8 cellular contexts compared by ENCODE assay signal in genomic region chr13:98484289-98485219, GRCh38.
DNase-seq lines count a peak whose midpoint lies in the region; ATAC-seq and TF ChIP-seq lines count a peak whose summit lies in the region.

No MANE protein-coding gene starts in this region.

- H3K79me2 ChIP-seq in GM23338 (replicated peaks; ENCODE audit: insufficient read depth): peaks cover 99% of the 10 kb centered on the region
- peaks cover 98% of the 10 kb centered on the region for H3K79me2 ChIP-seq in Karpas-422 (ENCODE audit: low read length)

- ATAC-seq in GM23338 (peak; percentile 69), lower lobe of right lung (peak; percentile 93 to 95)

- H3K9me3 ChIP-seq in lower lobe of right lung (no peaks in the 10 kb centered on the region), Karpas-422 (ENCODE audit: low read length) (no peaks in the 10 kb centered on the region)

- H3K9me3 Mint-ChIP-seq in GM23338: no peaks in the 10 kb centered on the region
- no peaks in the 10 kb centered on the region for H3K9me3 Mint-ChIP-seq in activated CD4-positive, alpha-beta T cell treated with anti-CD3 and anti-CD28 coated beads, Interleukin-2, amount 10 ng/mL, durations not matched to agents 7 days and 5 days

- H3K4me2 ChIP-seq in GM23338 (peak overlapping the region; percentile 67), Karpas-422 (ENCODE audit: low read depth, low read length, poor library complexity, severe bottlenecking) (no peak overlapping the region)

- no peak for TF ChIP-seq CTCF in C4-2B (conservative IDR thresholded peaks at IDR 0.05)
- no peak for TF ChIP-seq CTCF in GM23338 (conservative IDR thresholded peaks at IDR 0.05; ENCODE audit: low read depth in 2 of 2)
- no peak for TF ChIP-seq CTCF in lower lobe of right lung (IDR thresholded peaks at IDR 0.05)

- peak; percentile 91 for DNase-seq in GM23338 (ENCODE audit: low spot score)
- peak; percentile 62 for DNase-seq in NCI-H2196 (lab: John Stamatoyannopoulos, UW; ENCODE audit: unreplicated experiment)
- peak; percentile 43 for DNase-seq in activated CD4-positive, alpha-beta T cell treated with anti-CD3 and anti-CD28 coated beads, Interleukin-2, amount 10 ng/mL, durations not matched to agents 7 days and 5 days
- DNase-seq in ecto neural progenitor cell (ENCODE audit: low spot score): peak; percentile 82
- peak; percentile 90 for DNase-seq in lower lobe of right lung
- peak; percentile 33 for DNase-seq in stimulated activated CD8-positive, alpha-beta memory T cell treated with anti-CD3 and anti-CD28 coated beads, Interleukin-12 subunit alpha, Interleukin-12 subunit beta, amount 100 ng/mL, for 24 hours (ENCODE audit: extremely low read depth)
- no peak for DNase-seq in Karpas-422

- peak overlapping the region; percentile 54 for H3K4me3 Mint-ChIP-seq in GM23338
- no peak overlapping the region for H3K4me3 Mint-ChIP-seq in activated CD4-positive, alpha-beta T cell treated with anti-CD3 and anti-CD28 coated beads, Interleukin-2, amount 10 ng/mL, durations not matched to agents 7 days and 5 days

- H4K20me1 ChIP-seq in GM23338 (replicated peaks; ENCODE audit: insufficient read depth) (peaks cover 73% of the 10 kb centered on the region), Karpas-422 (ENCODE audit: insufficient read depth, low read depth, low read length) (peaks cover 69% of the 10 kb centered on the region)

- peak overlapping the region; percentile 25 for H3K4me3 ChIP-seq in GM23338
- H3K4me3 ChIP-seq in lower lobe of right lung: peak overlapping the region; percentile 8
- H3K4me3 ChIP-seq in Karpas-422 (ENCODE audit: low read length): no peak overlapping the region

- CTCF ChIA-PET in activated CD4-positive, alpha-beta T cell treated with anti-CD3 and anti-CD28 coated beads, Interleukin-2, amount 10 ng/mL, durations not matched to agents 7 days and 5 days (lab: Charles Lee): interaction anchor here (0.8 to 2.0 kb wide), 7 partner anchors 10 to 169 kb away, joined by 3 to 6 read pairs (median 3); no protein-coding TSS in a partner anchor

- H3K36me3 ChIP-seq in GM23338 (ENCODE audit: insufficient read depth): peaks cover 3% of the 10 kb centered on the region; the same call in 1 of the 2 replicates
- peaks cover 6% of the 10 kb centered on the region for H3K36me3 ChIP-seq in lower lobe of right lung
- no peaks in the 10 kb centered on the region for H3K36me3 ChIP-seq in Karpas-422 (ENCODE audit: insufficient read depth, low read length)

- peaks cover 8% of the 10 kb centered on the region; the same call in 1 of the 2 replicates for H3F3A ChIP-seq in GM23338 (replicated peaks; ENCODE audit: low read depth)

- intact Hi-C loops in lower lobe of right lung (cut with DNase I): no loop called here

- POLR2A ChIA-PET in activated CD4-positive, alpha-beta T cell treated with anti-CD3 and anti-CD28 coated beads, Interleukin-2, amount 10 ng/mL, durations not matched to agents 7 days and 5 days (lab: Charles Lee): interaction anchor here (0.6 kb wide), 2 partner anchors 8 to 154 kb away, joined by 3 to 5 read pairs; no protein-coding TSS in a partner anchor

- H3K27ac ChIP-seq in C4-2B (peak overlapping the region; percentile 78), GM23338 (ENCODE audit: low read depth) (peak overlapping the region; percentile 92), lower lobe of right lung (peak overlapping the region; percentile 81), Karpas-422 (ENCODE audit: low read length) (no peak overlapping the region)

- peaks cover 88% of the 10 kb centered on the region for H3K4me1 Mint-ChIP-seq in GM23338
- peaks cover 84% of the 10 kb centered on the region for H3K4me1 Mint-ChIP-seq in activated CD4-positive, alpha-beta T cell treated with anti-CD3 and anti-CD28 coated beads, Interleukin-2, amount 10 ng/mL, durations not matched to agents 7 days and 5 days

- H3K4me1 ChIP-seq in GM23338 (ENCODE audit: insufficient read depth) (peaks cover 81% of the 10 kb centered on the region), lower lobe of right lung (peaks cover 69% of the 10 kb centered on the region), Karpas-422 (ENCODE audit: low read length) (peaks cover 27% of the 10 kb centered on the region)

- no peaks in the 10 kb centered on the region for H3K9me2 ChIP-seq in GM23338 (ENCODE audit: insufficient read depth)
- no peaks in the 10 kb centered on the region for H3K9me2 ChIP-seq in Karpas-422 (replicated peaks; ENCODE audit: insufficient read depth, low read length)

- H3K27ac Mint-ChIP-seq in GM23338: peak overlapping the region; percentile 95
- H3K27ac Mint-ChIP-seq in activated CD4-positive, alpha-beta T cell treated with anti-CD3 and anti-CD28 coated beads, Interleukin-2, amount 10 ng/mL, durations not matched to agents 7 days and 5 days: peak overlapping the region; percentile 81

- H2AFZ ChIP-seq in GM23338 (no peak overlapping the region), Karpas-422 (ENCODE audit: low read length) (no peak overlapping the region)

- no peak overlapping the region for H3K9ac ChIP-seq in Karpas-422 (ENCODE audit: low read length)

- peaks cover 11% of the 10 kb centered on the region for H3K27me3 Mint-ChIP-seq in GM23338 (ENCODE audit: insufficient read depth, low read depth, poor library complexity)
- no peaks in the 10 kb centered on the region for H3K27me3 Mint-ChIP-seq in activated CD4-positive, alpha-beta T cell treated with anti-CD3 and anti-CD28 coated beads, Interleukin-2, amount 10 ng/mL, durations not matched to agents 7 days and 5 days

- no peaks in the 10 kb centered on the region for H3K27me3 ChIP-seq in GM23338 (ENCODE audit: insufficient read depth)
- H3K27me3 ChIP-seq in lower lobe of right lung (ENCODE audit: low read depth): no peaks in the 10 kb centered on the region
- no peaks in the 10 kb centered on the region for H3K27me3 ChIP-seq in Karpas-422 (ENCODE audit: low read length)

- H3K36me3 Mint-ChIP-seq in GM23338 (ENCODE audit: low read depth): peaks cover 9% of the 10 kb centered on the region; the same call in 2 of the 3 replicates
- H3K36me3 Mint-ChIP-seq in activated CD4-positive, alpha-beta T cell treated with anti-CD3 and anti-CD28 coated beads, Interleukin-2, amount 10 ng/mL, durations not matched to agents 7 days and 5 days (ENCODE audit: low read depth): peaks cover 10% of the 10 kb centered on the region

TF ChIP-seq in GM23338, 12 proteins besides CTCF, POLR2A, EP300 and RAD21:
- 0 out of 2 replicates have a peak, but pooled peaks have one; percentile 17 for TF ChIP-seq POLR2AphosphoS5 (IDR thresholded peaks at IDR 0.05; ENCODE audit: low read depth)
- TF ChIP-seq NANOG (IDR thresholded peaks at IDR 0.05; ENCODE audit: borderline replicate concordance): no peak
